2 cellular contexts compared by ENCODE assay signal in the genomic region with DNA sequence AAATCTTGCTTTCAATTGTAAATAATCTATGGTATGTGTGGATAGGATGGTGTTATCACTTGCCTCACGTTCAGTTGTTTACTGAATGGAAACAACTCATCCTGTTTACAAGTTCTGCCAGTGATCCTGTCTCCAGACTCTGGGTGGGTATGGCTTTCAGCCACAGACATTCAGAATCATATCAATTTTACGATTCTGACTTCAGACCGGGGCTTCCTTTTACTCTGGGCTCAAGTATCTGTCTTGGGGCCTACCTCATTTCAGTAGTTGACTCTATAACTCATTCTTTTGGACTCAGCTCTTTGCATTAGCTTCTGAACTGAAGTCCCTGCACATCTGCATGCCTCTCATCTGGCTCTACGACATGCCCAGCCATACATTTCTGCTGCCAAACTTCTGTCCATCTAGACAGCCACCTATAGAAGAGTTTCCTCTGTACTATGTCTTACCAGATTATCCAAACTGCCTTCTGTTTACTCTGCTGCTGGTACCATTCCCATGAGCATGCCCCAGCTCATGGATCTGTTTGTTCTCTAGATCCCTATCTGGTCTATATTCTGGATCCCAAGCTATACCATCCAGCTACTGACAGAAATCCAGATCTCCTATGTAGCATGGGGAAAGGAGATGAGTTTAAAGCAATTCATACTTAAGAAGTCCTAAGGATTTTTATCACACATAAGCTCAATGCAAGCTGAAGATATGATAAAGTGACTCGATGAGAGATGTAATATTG.
TF ChIP-seq lines count a peak whose summit lies in the region.

No MANE protein-coding gene starts in this region.

TF ChIP-seq in SK-N-SH, 30 proteins besides CTCF, POLR2A, EP300 and RAD21 (continued from another document):
- TF ChIP-seq GABPA (IDR thresholded peaks at IDR 0.05; ENCODE audit: low read depth): no peak

TF ChIP-seq in SK-N-SH treated with all-trans-retinoic acid at 6 μM for 48 hours, 23 proteins besides CTCF, POLR2A, EP300 and RAD21 (continued from another document):
- TF ChIP-seq, protein P1, sequence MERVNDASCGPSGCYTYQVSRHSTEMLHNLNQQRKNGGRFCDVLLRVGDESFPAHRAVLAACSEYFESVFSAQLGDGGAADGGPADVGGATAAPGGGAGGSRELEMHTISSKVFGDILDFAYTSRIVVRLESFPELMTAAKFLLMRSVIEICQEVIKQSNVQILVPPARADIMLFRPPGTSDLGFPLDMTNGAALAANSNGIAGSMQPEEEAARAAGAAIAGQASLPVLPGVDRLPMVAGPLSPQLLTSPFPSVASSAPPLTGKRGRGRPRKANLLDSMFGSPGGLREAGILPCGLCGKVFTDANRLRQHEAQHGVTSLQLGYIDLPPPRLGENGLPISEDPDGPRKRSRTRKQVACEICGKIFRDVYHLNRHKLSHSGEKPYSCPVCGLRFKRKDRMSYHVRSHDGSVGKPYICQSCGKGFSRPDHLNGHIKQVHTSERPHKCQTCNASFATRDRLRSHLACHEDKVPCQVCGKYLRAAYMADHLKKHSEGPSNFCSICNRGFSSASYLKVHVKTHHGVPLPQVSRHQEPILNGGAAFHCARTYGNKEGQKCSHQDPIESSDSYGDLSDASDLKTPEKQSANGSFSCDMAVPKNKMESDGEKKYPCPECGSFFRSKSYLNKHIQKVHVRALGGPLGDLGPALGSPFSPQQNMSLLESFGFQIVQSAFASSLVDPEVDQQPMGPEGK (CRISPR knock-in tag; IDR thresholded peaks at IDR 0.05; ENCODE audit: borderline replicate concordance): no peak
- TF ChIP-seq RARB (CRISPR knock-in tag; IDR thresholded peaks at IDR 0.05) (no peak), ZFP30 (CRISPR knock-in tag; IDR thresholded peaks at IDR 0.05) (no peak), SNAI2 (CRISPR knock-in tag; IDR thresholded peaks at IDR 0.05) (no peak), ZFP3 (CRISPR knock-in tag; IDR thresholded peaks at IDR 0.05) (no peak), CSDC2 (CRISPR knock-in tag; IDR thresholded peaks at IDR 0.05) (no peak), TOX (CRISPR knock-in tag; IDR thresholded peaks at IDR 0.05; ENCODE audit: borderline replicate concordance) (no peak), ISL1 (CRISPR knock-in tag; IDR thresholded peaks at IDR 0.05) (no peak)
- TF ChIP-seq, protein P2, sequence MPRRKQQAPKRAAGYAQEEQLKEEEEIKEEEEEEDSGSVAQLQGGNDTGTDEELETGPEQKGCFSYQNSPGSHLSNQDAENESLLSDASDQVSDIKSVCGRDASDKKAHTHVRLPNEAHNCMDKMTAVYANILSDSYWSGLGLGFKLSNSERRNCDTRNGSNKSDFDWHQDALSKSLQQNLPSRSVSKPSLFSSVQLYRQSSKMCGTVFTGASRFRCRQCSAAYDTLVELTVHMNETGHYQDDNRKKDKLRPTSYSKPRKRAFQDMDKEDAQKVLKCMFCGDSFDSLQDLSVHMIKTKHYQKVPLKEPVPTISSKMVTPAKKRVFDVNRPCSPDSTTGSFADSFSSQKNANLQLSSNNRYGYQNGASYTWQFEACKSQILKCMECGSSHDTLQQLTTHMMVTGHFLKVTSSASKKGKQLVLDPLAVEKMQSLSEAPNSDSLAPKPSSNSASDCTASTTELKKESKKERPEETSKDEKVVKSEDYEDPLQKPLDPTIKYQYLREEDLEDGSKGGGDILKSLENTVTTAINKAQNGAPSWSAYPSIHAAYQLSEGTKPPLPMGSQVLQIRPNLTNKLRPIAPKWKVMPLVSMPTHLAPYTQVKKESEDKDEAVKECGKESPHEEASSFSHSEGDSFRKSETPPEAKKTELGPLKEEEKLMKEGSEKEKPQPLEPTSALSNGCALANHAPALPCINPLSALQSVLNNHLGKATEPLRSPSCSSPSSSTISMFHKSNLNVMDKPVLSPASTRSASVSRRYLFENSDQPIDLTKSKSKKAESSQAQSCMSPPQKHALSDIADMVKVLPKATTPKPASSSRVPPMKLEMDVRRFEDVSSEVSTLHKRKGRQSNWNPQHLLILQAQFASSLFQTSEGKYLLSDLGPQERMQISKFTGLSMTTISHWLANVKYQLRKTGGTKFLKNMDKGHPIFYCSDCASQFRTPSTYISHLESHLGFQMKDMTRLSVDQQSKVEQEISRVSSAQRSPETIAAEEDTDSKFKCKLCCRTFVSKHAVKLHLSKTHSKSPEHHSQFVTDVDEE (CRISPR knock-in tag; IDR thresholded peaks at IDR 0.05): no peak
